ENCODE assay signal across 35 cellular contexts in genomic region chr7:68336534-68336933, GRCh38.
"Had no signal": no experiment of that assay in that cellular context is flagged by ENCODE, and none has a peak within 500 bp of the region (broad histone marks: within the 10 kb centered on the region; RNA-seq: fewer than 3 reads in every experiment).

No MANE protein-coding gene starts in this region.

- H3K4me3 ChIP-seq: MG63 had no signal

- H3K27me3 ChIP-seq: MG63 had no signal

- DNase-seq: Karpas-422, Kasumi-1, MG63, MM.1S, MV-4-11, NCI-H1048, NCI-H1092, NCI-H1092 treated with DMSO at 0.1 percent for 48 hours, NCI-H1105, NCI-H1105 treated with DMSO at 0.1 percent for 48 hours, NCI-H1417, NCI-H1417 treated with DMSO at 0.1 percent for 48 hours, NCI-H1436, NCI-H1436 treated with DMSO at 0.1 percent for 48 hours, NCI-H146, NCI-H1694, NCI-H1694 treated with DMSO at 0.1 percent for 48 hours, NCI-H187, NCI-H187 treated with DMSO at 0.1 percent for 48 hours, NCI-H1930, NCI-H2029, NCI-H2029 treated with DMSO at 0.1 percent for 48 hours, NCI-H2081, NCI-H2081 treated with DMSO at 0.1 percent for 48 hours, NCI-H2107, NCI-H2171, NCI-H2171 treated with DMSO at 0.1 percent for 48 hours, NCI-H2227 treated with DMSO at 0.1 percent for 48 hours, NCI-H226, NCI-H345, NCI-H446, NCI-H446 treated with DMSO at 0.1 percent for 48 hours, NCI-H510A, NCI-H510A treated with DMSO at 0.1 percent for 48 hours, NCI-H524 had no signal

- H3K36me3 ChIP-seq: MG63 had no signal

- H3K9me3 ChIP-seq: MG63 had no signal
